6 cellular contexts compared by ENCODE assay signal in the genomic region with DNA sequence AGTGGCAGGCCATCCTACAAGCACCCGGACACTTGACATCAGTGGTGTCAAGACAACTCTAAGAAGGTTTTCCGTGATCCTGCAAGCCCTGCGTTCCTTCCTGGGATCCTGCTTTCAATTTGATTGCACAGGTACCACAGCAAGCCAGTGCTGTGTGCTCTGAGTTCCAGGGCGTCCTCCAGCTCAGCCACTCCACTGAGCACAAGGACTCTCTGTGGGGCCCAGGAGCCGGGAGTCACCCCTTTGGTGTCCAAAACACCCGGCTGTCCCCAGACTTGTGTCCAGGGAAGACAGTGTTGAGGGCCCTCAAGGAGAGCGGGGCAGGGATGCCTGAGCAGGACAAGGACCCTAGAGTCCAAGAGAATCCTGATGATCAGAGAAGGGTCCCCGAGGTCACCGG. TPM values are rescaled to one million over a fixed set of nuclear protein-coding genes. Genes with fewer than 3 reads are reported as not detected.
"Had no signal": no experiment of that assay in that cellular context is flagged by ENCODE, and none has a peak within 500 bp of the region (broad histone marks: within the 10 kb centered on the region; RNA-seq: fewer than 3 reads in every experiment).

No MANE protein-coding gene starts in this region.

RNA-seq across cellular contexts. Expression of gene GGTLC1, which starts 0.4 kb away (rescaled TPM):
- total RNA-seq: HepG2, HT-29, HT1080, IMR-90, K562 had no signal
- polyA plus RNA-seq: HepG2, IgD-negative memory B cell, IMR-90, K562 had no signal
